ENCODE assay signal across 8 cellular contexts in genomic region chr1:8702121-8702520, GRCh38.
DNase-seq lines count a peak whose midpoint lies in the region; ATAC-seq and TF ChIP-seq lines count a peak whose summit lies in the region.

No MANE protein-coding gene starts in this region.

- no peak overlapping the region for H2AFZ ChIP-seq in fibroblast of lung (ENCODE audit: low read length)

- no peaks in the 10 kb centered on the region for H3K9me3 Mint-ChIP-seq in T-helper 1 cell treated with Interleukin-12 subunit alpha and Interleukin-12 subunit beta and Interleukin-4 antibody, amounts not matched to agents 30 μg/mL and 1 μg/mL, for 36 hours

- H3K4me3 Mint-ChIP-seq in T-helper 1 cell treated with Interleukin-12 subunit alpha and Interleukin-12 subunit beta and Interleukin-4 antibody, amounts not matched to agents 30 μg/mL and 1 μg/mL, for 36 hours = peak overlapping the region; percentile 83

- TF ChIP-seq POLR2A in ovary (IDR thresholded peaks at IDR 0.05) = no peak

- DNase-seq in DMS 273 treated with DMSO at 0.1 percent for 48 hours (lab: John Stamatoyannopoulos, UW) (peak; percentile 18), fibroblast of lung (ENCODE audit: low read depth in 2 of 2) (peak in 1 of 2 donors; percentile 39), ovary (no peak), sciatic nerve (ENCODE audit: low spot score) (no peak), UCSD-AML1 (lab: John Stamatoyannopoulos, UW; ENCODE audit: unreplicated experiment) (no peak)

- no peak for TF ChIP-seq EP300 in ovary (IDR thresholded peaks at IDR 0.05)

- H3K27ac ChIP-seq in HUES48 (ENCODE audit: low read depth, low read length) (peak overlapping the region; percentile 97), fibroblast of lung (ENCODE audit: insufficient read depth, low read length) (peak overlapping the region; percentile 55), ovary (peak overlapping the region in 1 of 2 donors; percentile 65)

- H3K27me3 Mint-ChIP-seq in T-helper 1 cell treated with Interleukin-12 subunit alpha and Interleukin-12 subunit beta and Interleukin-4 antibody, amounts not matched to agents 30 μg/mL and 1 μg/mL, for 36 hours (ENCODE audit: low read depth) = peaks cover 11% of the 10 kb centered on the region

- H3K36me3 ChIP-seq in HUES48 (ENCODE audit: control insufficient read depth, insufficient read depth, low read length) (no peaks in the 10 kb centered on the region), fibroblast of lung (ENCODE audit: control insufficient read depth, insufficient read depth, low read length) (no peaks in the 10 kb centered on the region), ovary (no peaks in the 10 kb centered on the region)

- H3K36me3 Mint-ChIP-seq in T-helper 1 cell treated with Interleukin-12 subunit alpha and Interleukin-12 subunit beta and Interleukin-4 antibody, amounts not matched to agents 30 μg/mL and 1 μg/mL, for 36 hours (ENCODE audit: low read depth) = peaks cover 5% of the 10 kb centered on the region

- H4K20me1 ChIP-seq in fibroblast of lung (ENCODE audit: control insufficient read depth, extremely low read depth, insufficient read depth, low read length) = no peaks in the 10 kb centered on the region

- H3K27me3 ChIP-seq in HUES48 (ENCODE audit: control insufficient read depth, insufficient read depth, low read length) (no peaks in the 10 kb centered on the region), fibroblast of lung (ENCODE audit: control insufficient read depth, insufficient read depth, low read length) (no peaks in the 10 kb centered on the region), ovary (no peaks in the 10 kb centered on the region)

- H3K9me3 ChIP-seq in HUES48 (ENCODE audit: control insufficient read depth, insufficient read depth, low read length) = no peaks in the 10 kb centered on the region
- no peaks in the 10 kb centered on the region for H3K9me3 ChIP-seq in fibroblast of lung (ENCODE audit: control insufficient read depth, insufficient read depth, low read depth, low read length)
- no peaks in the 10 kb centered on the region for H3K9me3 ChIP-seq in ovary

- TF ChIP-seq CTCF in fibroblast of lung (conservative IDR thresholded peaks at IDR 0.05 in 1 of 2, IDR thresholded peaks at IDR 0.05 in 1 of 2; ENCODE audit: low read depth in 1 of 2, low read length in 2 of 2) (no peak), ovary (IDR thresholded peaks at IDR 0.05) (no peak)

- ATAC-seq in sciatic nerve = no peak
- no peak for ATAC-seq in GM21423 (IDR thresholded peaks at IDR 0.05; ENCODE audit: unreplicated experiment)

- H3K9ac ChIP-seq in HUES48 (ENCODE audit: low read depth, low read length) (peak overlapping the region; percentile 92), fibroblast of lung (ENCODE audit: insufficient read depth, low read length) (peak overlapping the region; percentile 43)

- WGBS in ovary, 3 donors = 3 to 14% (median 7%) methylated on average over 9 of the region's 9 CpGs

- intact Hi-C loops in ovary (cut with DNase I) (loop anchor here in 1 of 4 donors (5.0 kb wide), 1 partner anchor 35 kb away; no protein-coding TSS in a partner anchor), sciatic nerve (cut with DNase I) (no loop called here)

- H3K4me1 Mint-ChIP-seq in T-helper 1 cell treated with Interleukin-12 subunit alpha and Interleukin-12 subunit beta and Interleukin-4 antibody, amounts not matched to agents 30 μg/mL and 1 μg/mL, for 36 hours (ENCODE audit: low read depth) = peaks cover 45% of the 10 kb centered on the region

- H3K79me2 ChIP-seq in fibroblast of lung (ENCODE audit: control insufficient read depth, insufficient read depth, low read length) = peaks cover 15% of the 10 kb centered on the region

- peaks cover 52% of the 10 kb centered on the region for H3K4me1 ChIP-seq in HUES48 (ENCODE audit: control insufficient read depth, insufficient read depth, low read length)
- H3K4me1 ChIP-seq in fibroblast of lung (ENCODE audit: control insufficient read depth, extremely low read depth, insufficient read depth, low read length) = peaks cover 5% of the 10 kb centered on the region
- H3K4me1 ChIP-seq in ovary (ENCODE audit: insufficient read depth) = peaks cover 5% of the 10 kb centered on the region

- H3K27ac Mint-ChIP-seq in T-helper 1 cell treated with Interleukin-12 subunit alpha and Interleukin-12 subunit beta and Interleukin-4 antibody, amounts not matched to agents 30 μg/mL and 1 μg/mL, for 36 hours = peak overlapping the region; percentile 86

- H3K4me2 ChIP-seq in fibroblast of lung (ENCODE audit: extremely low read depth, insufficient read depth, low read length) = peak overlapping the region; percentile 77

- peak overlapping the region; percentile 95 for H3K4me3 ChIP-seq in HUES48 (ENCODE audit: low read depth, low read length)
- H3K4me3 ChIP-seq in fibroblast of lung (replicated peaks in 1 of 4; ENCODE audit: control extremely low read depth in 1 of 4, insufficient read depth in 1 of 4, low read depth in 3 of 4, low read length in 4 of 4) = peak overlapping the region; percentile 57 to 87 (median 64)
- peak overlapping the region; percentile 73 for H3K4me3 ChIP-seq in ovary
